In the genomic region with DNA sequence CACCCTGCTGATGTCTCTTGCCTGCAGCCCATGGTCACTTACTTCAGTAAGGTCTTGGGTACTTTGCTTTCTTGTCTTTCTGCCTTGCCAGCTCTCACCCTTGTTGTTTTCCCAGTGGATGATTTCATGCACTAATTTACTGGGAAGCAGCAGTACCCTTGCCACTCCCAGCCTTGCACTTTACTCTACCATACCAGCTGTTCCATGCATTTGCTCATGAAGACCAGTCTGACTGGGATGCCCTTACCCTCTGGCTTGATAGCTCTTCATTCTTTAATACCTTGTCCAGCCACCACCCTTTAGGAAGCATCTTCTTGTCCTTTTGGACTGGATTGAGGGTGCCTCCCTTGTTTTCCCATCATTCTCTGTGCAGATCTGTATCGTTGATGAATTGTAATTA, we compare ENCODE assay signal across 1 cellular context.
TF ChIP-seq lines count a peak whose summit lies in the region.

No MANE protein-coding gene starts in this region.

TF ChIP-seq in H1, 55 proteins besides CTCF, POLR2A, EP300 and RAD21:
- TF ChIP-seq GABPA (IDR thresholded peaks at IDR 0.05; ENCODE audit: borderline replicate concordance, insufficient read depth, low read length) (no peak), NANOG (IDR thresholded peaks at IDR 0.05; ENCODE audit: insufficient read depth, low read depth, low read length, poor library complexity, severe bottlenecking) (no peak), SRF (IDR thresholded peaks at IDR 0.05; ENCODE audit: low read depth, low read length) (no peak), SIX5 (IDR thresholded peaks at IDR 0.05; ENCODE audit: low read depth, low read length) (no peak), KDM5A (IDR thresholded peaks at IDR 0.05; ENCODE audit: low read length) (no peak), RFX5 (IDR thresholded peaks at IDR 0.05; ENCODE audit: borderline replicate concordance, low read depth, low read length) (no peak), NRF1 (IDR thresholded peaks at IDR 0.05; ENCODE audit: low read depth, low read length) (no peak), SP1 (IDR thresholded peaks at IDR 0.05; ENCODE audit: low read depth, low read length) (no peak), TBP (IDR thresholded peaks at IDR 0.05; ENCODE audit: low read depth, low read length) (no peak), RNF2 (IDR thresholded peaks at IDR 0.05; ENCODE audit: borderline replicate concordance, low read depth, low read length, missing control alignments, poor library complexity, severe bottlenecking) (no peak), RBBP5 (IDR thresholded peaks at IDR 0.05; ENCODE audit: borderline replicate concordance, low read depth, low read length) (no peak), BRCA1 (IDR thresholded peaks at IDR 0.05; ENCODE audit: low read depth, low read length) (no peak)
- TF ChIP-seq, protein P1, sequence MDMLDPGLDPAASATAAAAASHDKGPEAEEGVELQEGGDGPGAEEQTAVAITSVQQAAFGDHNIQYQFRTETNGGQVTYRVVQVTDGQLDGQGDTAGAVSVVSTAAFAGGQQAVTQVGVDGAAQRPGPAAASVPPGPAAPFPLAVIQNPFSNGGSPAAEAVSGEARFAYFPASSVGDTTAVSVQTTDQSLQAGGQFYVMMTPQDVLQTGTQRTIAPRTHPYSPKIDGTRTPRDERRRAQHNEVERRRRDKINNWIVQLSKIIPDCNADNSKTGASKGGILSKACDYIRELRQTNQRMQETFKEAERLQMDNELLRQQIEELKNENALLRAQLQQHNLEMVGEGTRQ (IDR thresholded peaks at IDR 0.05; ENCODE audit: low read length), result no peak
- TF ChIP-seq, protein P2, sequence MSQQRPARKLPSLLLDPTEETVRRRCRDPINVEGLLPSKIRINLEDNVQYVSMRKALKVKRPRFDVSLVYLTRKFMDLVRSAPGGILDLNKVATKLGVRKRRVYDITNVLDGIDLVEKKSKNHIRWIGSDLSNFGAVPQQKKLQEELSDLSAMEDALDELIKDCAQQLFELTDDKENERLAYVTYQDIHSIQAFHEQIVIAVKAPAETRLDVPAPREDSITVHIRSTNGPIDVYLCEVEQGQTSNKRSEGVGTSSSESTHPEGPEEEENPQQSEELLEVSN (IDR thresholded peaks at IDR 0.05), result no peak
- TF ChIP-seq, protein P3, sequence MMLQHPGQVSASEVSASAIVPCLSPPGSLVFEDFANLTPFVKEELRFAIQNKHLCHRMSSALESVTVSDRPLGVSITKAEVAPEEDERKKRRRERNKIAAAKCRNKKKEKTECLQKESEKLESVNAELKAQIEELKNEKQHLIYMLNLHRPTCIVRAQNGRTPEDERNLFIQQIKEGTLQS (IDR thresholded peaks at IDR 0.05; ENCODE audit: insufficient read depth, low read depth, low read length), result no peak
